ENCODE assay signal across 9 cellular contexts in the genomic region with DNA sequence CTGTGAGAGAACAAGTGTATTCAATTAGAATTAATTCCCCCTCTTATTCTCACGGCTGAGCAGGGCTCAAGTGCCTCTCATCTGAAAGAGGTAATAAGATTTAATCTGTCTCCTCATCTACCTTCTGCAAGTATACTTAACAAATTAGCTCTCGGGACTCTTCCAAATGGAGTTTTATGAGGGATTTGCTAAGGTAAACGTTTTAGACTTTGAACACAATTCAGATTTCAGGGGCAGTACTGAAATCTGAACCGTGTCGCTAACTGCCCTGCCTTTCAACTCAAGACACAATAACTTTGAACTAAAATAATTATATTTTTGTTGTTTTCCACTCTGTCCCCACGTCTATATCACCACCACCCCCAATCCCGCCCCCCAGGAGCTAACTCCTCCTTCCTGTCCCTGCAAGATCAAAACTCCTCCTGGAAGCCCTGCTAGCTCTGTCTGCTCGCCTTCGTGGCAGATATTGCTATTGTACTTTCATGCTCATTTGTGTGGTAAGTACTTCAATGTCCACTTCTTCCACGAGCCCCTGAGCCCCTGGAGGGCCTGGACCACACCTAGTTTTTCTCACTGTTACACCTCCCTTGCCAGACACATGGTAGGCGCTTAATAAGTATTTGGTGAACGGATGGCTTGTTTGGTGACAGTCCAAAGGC. TPM values are rescaled to one million over a fixed set of nuclear protein-coding genes. Genes with fewer than 3 reads are reported as not detected.
DNase-seq lines count a peak whose midpoint lies in the region; ATAC-seq and TF ChIP-seq lines count a peak whose summit lies in the region.
"Not testable (repeated sequence)": the region's sequence is repeated elsewhere in the genome, so short reads cannot be mapped to it uniquely, and the experiment has no call there.
"Had no signal": no experiment of that assay in that cellular context is flagged by ENCODE, and none has a peak within 500 bp of the region (broad histone marks: within the 10 kb centered on the region; RNA-seq: fewer than 3 reads in every experiment).

No MANE protein-coding gene starts in this region.

- peak overlapping the region; percentile 73 for H3K4me3 Mint-ChIP-seq in endodermal cell

- not testable (repeated sequence) for TF ChIP-seq CTCF in endodermal cell (conservative IDR thresholded peaks at IDR 0.05); osteoblast (IDR thresholded peaks at IDR 0.05; ENCODE audit: extremely low read depth, low read depth, low read length); tibial nerve (IDR thresholded peaks at IDR 0.05)

- not testable (repeated sequence) for H3K27ac ChIP-seq in Karpas-422 (ENCODE audit: low read length); endodermal cell (ENCODE audit: low read depth, low read length)
- H3K27ac ChIP-seq in osteoblast (ENCODE audit: low read depth, low read length) (peak overlapping the region; percentile 81), tibial nerve (peak overlapping the region; percentile 82 to 94 (median 88))

- not testable (repeated sequence) for TF ChIP-seq EP300 in tibial nerve (IDR thresholded peaks at IDR 0.05)

- not testable (repeated sequence) for H3K36me3 ChIP-seq in Karpas-422 (ENCODE audit: insufficient read depth, low read length); endodermal cell (ENCODE audit: control insufficient read depth, insufficient read depth, low read length); osteoblast (ENCODE audit: insufficient read depth, low read length); tibial nerve

- peaks cover 22% of the 10 kb centered on the region for H3K4me1 Mint-ChIP-seq in endodermal cell

- not testable (repeated sequence) for H3K79me2 ChIP-seq in Karpas-422 (ENCODE audit: low read length); osteoblast (ENCODE audit: insufficient read depth, low read length)

- H3K9me3 ChIP-seq in Karpas-422 (ENCODE audit: low read length); endodermal cell (ENCODE audit: control insufficient read depth, low read length); osteoblast (ENCODE audit: low read depth, low read length); tibial nerve: not testable (repeated sequence)

- not testable (repeated sequence) for H4K20me1 ChIP-seq in Karpas-422 (ENCODE audit: insufficient read depth, low read depth, low read length); osteoblast (ENCODE audit: insufficient read depth, low read length)

- not testable (repeated sequence) for H3K9me3 Mint-ChIP-seq in activated naive CD4-positive, alpha-beta T cell treated with anti-CD3 and anti-CD28 coated beads, Interleukin-2, amount 50 U/mL, for 72 hours; endodermal cell

- not testable (repeated sequence) for H3K27me3 Mint-ChIP-seq in endodermal cell (ENCODE audit: insufficient read depth)

- peak overlapping the region; percentile 60; the same call in 1 of the 2 replicates for H2AFZ ChIP-seq in Karpas-422 (ENCODE audit: low read length)
- peak overlapping the region; percentile 78 for H2AFZ ChIP-seq in osteoblast (ENCODE audit: low read length)

- H3K36me3 Mint-ChIP-seq in activated naive CD4-positive, alpha-beta T cell treated with anti-CD3 and anti-CD28 coated beads, Interleukin-2, amount 50 U/mL, for 72 hours, result not testable (repeated sequence)
- H3K36me3 Mint-ChIP-seq in endodermal cell (ENCODE audit: low read depth), result peaks cover 10% of the 10 kb centered on the region

- not testable (repeated sequence) for ATAC-seq in activated naive CD4-positive, alpha-beta T cell treated with anti-CD3 and anti-CD28 coated beads, Interleukin-2, amount 50 U/mL, for 72 hours

- H3K27ac Mint-ChIP-seq in activated naive CD4-positive, alpha-beta T cell treated with anti-CD3 and anti-CD28 coated beads, Interleukin-2, amount 50 U/mL, for 72 hours, result peak overlapping the region; percentile 86 to 87
- H3K27ac Mint-ChIP-seq in endodermal cell, result peak overlapping the region; percentile 72

- not testable (repeated sequence) for TF ChIP-seq POLR2A in tibial nerve (IDR thresholded peaks at IDR 0.05)

- H3K4me1 ChIP-seq in Karpas-422 (ENCODE audit: low read length), result peaks cover 12% of the 10 kb centered on the region
- not testable (repeated sequence) for H3K4me1 ChIP-seq in endodermal cell (ENCODE audit: control insufficient read depth, insufficient read depth, low read length)
- peaks cover 13% of the 10 kb centered on the region for H3K4me1 ChIP-seq in osteoblast (ENCODE audit: insufficient read depth, low read length)
- H3K4me1 ChIP-seq in tibial nerve, result peaks cover 0 to 17% (median 5%) of the 10 kb centered on the region in 4 donors

- H3K4me2 ChIP-seq in Karpas-422 (ENCODE audit: low read depth, low read length, poor library complexity, severe bottlenecking), result peak overlapping the region; percentile 73
- peak overlapping the region; percentile 84 for H3K4me2 ChIP-seq in osteoblast (ENCODE audit: insufficient read depth, low read length)

- DNase-seq in DMS53 treated with DMSO at 0.1 percent for 48 hours (lab: John Stamatoyannopoulos, UW; ENCODE audit: unreplicated experiment) (peak; percentile 3), RPMI7951 (ENCODE audit: low read depth) (peak; percentile 60), iris pigment epithelial cell (ENCODE audit: low read depth) (peak; percentile 52), tibial nerve (ENCODE audit: low spot score in 2 of 2) (peak in 1 of 2 donors; percentile 14)
- not testable (repeated sequence) for DNase-seq in Karpas-422; activated naive CD4-positive, alpha-beta T cell treated with anti-CD3 and anti-CD28 coated beads, Interleukin-2, amount 50 U/mL, for 72 hours (ENCODE audit: low spot score in 2 of 2); endodermal cell; osteoblast (ENCODE audit: insufficient read length, low spot score, missing footprints)

- 24% methylated on average over 11 of the region's 12 CpGs; no CpG with 5 or more reads in 1 of the 2 experiments for WGBS in endodermal cell (ENCODE audit: insufficient coverage in 1 of 2, insufficient read length in 1 of 2), 2 experiments
- WGBS in tibial nerve, 2 donors, result 6 to 13% methylated on average over 12 of the region's 12 CpGs

- peak overlapping the region; percentile 68 for H3K4me3 ChIP-seq in Karpas-422 (ENCODE audit: low read length)
- H3K4me3 ChIP-seq in endodermal cell (ENCODE audit: low read length), result peak overlapping the region; percentile 89
- H3K4me3 ChIP-seq in osteoblast (ENCODE audit: insufficient read depth, low read length), result peak overlapping the region; percentile 73
- H3K4me3 ChIP-seq in tibial nerve, result peak overlapping the region; percentile 73 to 89 (median 82)

- H3K9ac ChIP-seq in Karpas-422 (ENCODE audit: low read length), result peak overlapping the region; percentile 62
- H3K9ac ChIP-seq in endodermal cell (ENCODE audit: extremely low read depth, low read length, poor library complexity, severe bottlenecking), result peak overlapping the region; percentile 53

- not testable (repeated sequence) for H3K27me3 ChIP-seq in Karpas-422 (ENCODE audit: low read length); endodermal cell (ENCODE audit: control insufficient read depth, insufficient read depth, low read length, poor library complexity, severe bottlenecking); osteoblast (ENCODE audit: insufficient read depth, low read length); tibial nerve

- H3K9me2 ChIP-seq in Karpas-422 (replicated peaks; ENCODE audit: insufficient read depth, low read length), result not testable (repeated sequence)

RNA-seq across cellular contexts. Expression of gene ROPN1B, which starts 54.1 kb away (rescaled TPM):
- total RNA-seq in Karpas-422 (2014; rRNA removed; shearing (Covaris generic); ENCODE audit: low replicate concordance), result not detected in 2 replicates
- total RNA-seq in RPMI7951 (2014; rRNA removed; shearing (Covaris generic)), result 1.2 and 1.3 TPM in 2 replicates
- total RNA-seq in activated naive CD4-positive, alpha-beta T cell treated with anti-CD3 and anti-CD28 coated beads, Interleukin-2, amount 50 U/mL, for 72 hours, result not detected
- not detected for total RNA-seq in endodermal cell
- polyA plus RNA-seq in endodermal cell (2013, experiment 1 of 2), result 0.71 TPM
- polyA plus RNA-seq in endodermal cell (2013, experiment 2 of 2), result 0.70 TPM
- not detected in 2 replicates for total RNA-seq in osteoblast
- total RNA-seq in tibial nerve, result 1 to 10 TPM in 2 of 4 donors, under 1 TPM in 1, not detected in 1; 0.60 to 8.8 (median 6.9) TPM
- total RNA-seq: T-helper 1 cell treated with Interleukin-12 subunit alpha and Interleukin-12 subunit beta and Interleukin-4 antibody, amounts not matched to agents 30 ng/mL and 1 ng/mL, for 36 hours had no signal
